In genomic region chr7:36513393-36513792, GRCh38 we compare ENCODE assay signal across 12 cellular contexts.
DNase-seq lines count a peak whose midpoint lies in the region.
"Had no signal": no experiment of that assay in that cellular context is flagged by ENCODE, and none has a peak within 500 bp of the region (broad histone marks: within the 10 kb centered on the region; RNA-seq: fewer than 3 reads in every experiment).

No MANE protein-coding gene starts in this region.

- no peak overlapping the region for H4K8ac ChIP-seq in neuronal stem cell (ENCODE audit: low read depth, low read length)

- H3K27me3 ChIP-seq in neuronal stem cell (ENCODE audit: control insufficient read depth in 3 of 3, insufficient read depth in 3 of 3, low read depth in 1 of 3, low read length in 3 of 3), result no peaks in the 10 kb centered on the region

- no peak for DNase-seq in activated T-cell treated with anti-CD3 and anti-CD28 coated beads, Interleukin-2, amount 50 U/mL, for 24 hours
- DNase-seq in activated T-cell treated with anti-CD3 and anti-CD28 coated beads, Interleukin-2, amount 50 U/mL, for 48 hours, result no peak
- DNase-seq in immature natural killer cell (peak; percentile 58 to 64 (median 59)), neuronal stem cell (ENCODE audit: low spot score) (no peak), G401 (ENCODE audit: low spot score) (no peak), SHP77 treated with DMSO at 0.1 percent for 48 hours (lab: John Stamatoyannopoulos, UW) (no peak), NCI-H524 treated with DMSO at 0.1 percent for 48 hours (lab: John Stamatoyannopoulos, UW) (no peak)
- DNase-seq in stimulated activated CD4-positive, alpha-beta T cell treated with anti-CD3 and anti-CD28 coated beads, Interleukin-2, amount 100 ng/mL, for 48 hours, result no peak
- DNase-seq: DMS53, HCEC 1CT had no signal

- no peak overlapping the region for H3K14ac ChIP-seq in neuronal stem cell (ENCODE audit: low read length)

- in situ Hi-C loops in G401 (cut with HindIII; ENCODE audit: low sequenced_read_pairs), result no loop called here

- H3K27ac Mint-ChIP-seq in activated T-cell treated with anti-CD3 and anti-CD28 coated beads, Interleukin-2, amount 50 U/mL, for 24 hours, result peak overlapping the region; percentile 20
- peak overlapping the region; percentile 86 to 92 (median 90) for H3K27ac Mint-ChIP-seq in immature natural killer cell

- peaks cover 0 to 2% of the 10 kb centered on the region in 2 donors for H3K36me3 ChIP-seq in neuronal stem cell (replicated peaks in 1 of 2; ENCODE audit: control insufficient read depth in 2 of 2, insufficient read depth in 2 of 2, low read length in 2 of 2)

- no peak overlapping the region for H3K27ac ChIP-seq in neuronal stem cell (replicated peaks; ENCODE audit: low read length)
- H3K27ac ChIP-seq: 22Rv1 had no signal

- no peak overlapping the region for H3K9ac ChIP-seq in neuronal stem cell (ENCODE audit: low read depth, low read length, poor library complexity)

- no peak overlapping the region for H2BK120ac ChIP-seq in neuronal stem cell (ENCODE audit: low read depth, low read length)

- no peak overlapping the region for H4K91ac ChIP-seq in neuronal stem cell (ENCODE audit: low read depth, low read length, poor library complexity)

- H3K9me3 Mint-ChIP-seq in activated T-cell treated with anti-CD3 and anti-CD28 coated beads, Interleukin-2, amount 50 U/mL, for 24 hours, result no peaks in the 10 kb centered on the region
- peaks cover 0 to 4% (median under 1%) of the 10 kb centered on the region in 6 donors for H3K9me3 Mint-ChIP-seq in immature natural killer cell

- WGBS in neuronal stem cell (ENCODE audit: extremely low coverage in 2 of 2, insufficient read length in 2 of 2, insufficient replicate concordance in 1 of 2), 2 donors, result no CpG with 5 or more reads among the region's 10 CpGs

- no peak overlapping the region for H3K4me2 ChIP-seq in neuronal stem cell (ENCODE audit: insufficient read depth, low read length, poor library complexity, severe bottlenecking)

- H2AK5ac ChIP-seq in neuronal stem cell (ENCODE audit: low read depth, low read length), result peak overlapping the region; percentile 44

- H3K4ac ChIP-seq in neuronal stem cell (ENCODE audit: low read length), result no peak overlapping the region

- H2AFZ ChIP-seq in neuronal stem cell (ENCODE audit: low read length), result no peak overlapping the region

- H3K4me1 Mint-ChIP-seq in activated T-cell treated with anti-CD3 and anti-CD28 coated beads, Interleukin-2, amount 50 U/mL, for 24 hours (ENCODE audit: low read depth), result peaks cover 9% of the 10 kb centered on the region
- peaks cover 67 to 72% of the 10 kb centered on the region in 2 donors for H3K4me1 Mint-ChIP-seq in immature natural killer cell

- peaks cover 6% of the 10 kb centered on the region in 2 donors for H3K4me1 ChIP-seq in neuronal stem cell (ENCODE audit: control insufficient read depth in 2 of 2, insufficient read depth in 1 of 2, low read depth in 1 of 2, low read length in 2 of 2)

- H3K36me3 Mint-ChIP-seq in activated T-cell treated with anti-CD3 and anti-CD28 coated beads, Interleukin-2, amount 50 U/mL, for 24 hours (ENCODE audit: low read depth), result peaks cover 4% of the 10 kb centered on the region
- peaks cover 25 to 39% (median 30%) of the 10 kb centered on the region in 3 donors for H3K36me3 Mint-ChIP-seq in immature natural killer cell

- H2BK5ac ChIP-seq in neuronal stem cell (ENCODE audit: low read length), result no peak overlapping the region

- no peaks in the 10 kb centered on the region for H3K27me3 Mint-ChIP-seq in activated T-cell treated with anti-CD3 and anti-CD28 coated beads, Interleukin-2, amount 50 U/mL, for 24 hours
- H3K27me3 Mint-ChIP-seq in immature natural killer cell (ENCODE audit: low read depth in 3 of 3), result peaks cover 25 to 85% (median 68%) of the 10 kb centered on the region in 3 donors

- H3K23ac ChIP-seq in neuronal stem cell (ENCODE audit: low read depth, low read length, poor library complexity), result no peak overlapping the region

- no peak overlapping the region for H3K4me3 Mint-ChIP-seq in activated T-cell treated with anti-CD3 and anti-CD28 coated beads, Interleukin-2, amount 50 U/mL, for 24 hours
- H3K4me3 Mint-ChIP-seq in immature natural killer cell, result peak overlapping the region in 4 of 5 donors; percentile 28 to 47 (median 38)

- H3K4me3 ChIP-seq in neuronal stem cell (ENCODE audit: low read length in 2 of 2), result no peak overlapping the region
- H3K4me3 ChIP-seq: GM12878 had no signal

- peaks cover 0 to 2% of the 10 kb centered on the region in 2 donors for H3K9me3 ChIP-seq in neuronal stem cell (replicated peaks in 1 of 2; ENCODE audit: control insufficient read depth in 2 of 2, insufficient read depth in 1 of 2, low read depth in 1 of 2, low read length in 2 of 2)

- no peak overlapping the region for H2BK12ac ChIP-seq in neuronal stem cell (ENCODE audit: low read length)

- no peaks in the 10 kb centered on the region for H3K79me1 ChIP-seq in neuronal stem cell (ENCODE audit: low read depth, low read length)

- H3K18ac ChIP-seq in neuronal stem cell (ENCODE audit: low read length), result no peak overlapping the region

- H2BK15ac ChIP-seq in neuronal stem cell (ENCODE audit: low read length), result no peak overlapping the region

Comparison
In these comparisons a context has a peak if more than half of its experiments do, and no peak if none do; other contexts are left out.
1. DNase-seq: peak in immature natural killer cell (3 of 3); none in activated T-cell treated with anti-CD3 and anti-CD28 coated beads, Interleukin-2, amount 50 U/mL, for 24 hours (single experiment), activated T-cell treated with anti-CD3 and anti-CD28 coated beads, Interleukin-2, amount 50 U/mL, for 48 hours (0 of 2), neuronal stem cell (single experiment), G401 (single experiment), SHP77 treated with DMSO at 0.1 percent for 48 hours (single experiment), stimulated activated CD4-positive, alpha-beta T cell treated with anti-CD3 and anti-CD28 coated beads, Interleukin-2, amount 100 ng/mL, for 48 hours (0 of 2) and NCI-H524 treated with DMSO at 0.1 percent for 48 hours (single experiment).